1 cellular context compared by ENCODE assay signal in the genomic region with DNA sequence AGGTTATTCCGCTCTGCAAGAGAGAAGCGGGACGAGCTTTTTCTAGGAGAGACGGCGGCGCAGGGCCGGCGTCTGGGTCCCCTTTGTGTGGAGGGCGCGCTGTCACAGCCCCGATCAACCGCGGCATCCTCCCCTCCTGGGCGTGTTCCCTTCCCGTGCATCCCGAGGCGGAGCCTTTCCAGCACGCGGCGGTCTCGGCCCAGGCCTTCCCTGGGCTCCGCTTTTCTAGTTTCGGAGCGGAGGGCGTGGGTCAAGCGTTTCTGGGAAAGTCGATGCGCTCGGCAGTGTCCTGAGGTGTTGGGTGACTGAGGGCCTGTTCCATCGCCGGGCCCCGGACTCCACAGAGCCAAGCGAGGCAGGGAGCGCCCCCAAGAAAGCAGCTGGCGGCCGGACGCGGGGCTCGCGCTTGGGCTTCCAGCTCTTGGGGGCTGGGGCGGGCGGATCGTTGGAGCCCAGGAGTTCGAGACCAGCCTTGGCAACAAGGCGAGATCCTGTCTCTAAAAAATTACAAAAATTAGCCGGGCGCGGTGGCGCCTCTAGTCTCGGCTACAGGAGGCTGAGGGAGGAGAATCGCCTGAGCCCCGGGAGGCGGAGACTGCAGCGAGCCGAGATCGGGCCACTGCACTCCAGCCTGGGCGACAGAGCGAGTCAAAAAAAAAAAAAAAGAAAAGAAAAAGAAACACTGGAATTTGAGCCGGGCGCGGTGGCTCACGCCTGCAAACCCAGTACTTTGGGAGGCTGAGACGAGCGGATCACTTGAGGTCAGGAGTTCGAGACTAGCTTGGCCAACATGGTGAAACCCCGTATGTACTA.
TF ChIP-seq lines count a peak whose summit lies in the region.

No MANE protein-coding gene starts in this region.

TF ChIP-seq in HepG2, 621 proteins besides CTCF, POLR2A, EP300 and RAD21 (continued from another document and continues in another):
- TF ChIP-seq, protein P1, sequence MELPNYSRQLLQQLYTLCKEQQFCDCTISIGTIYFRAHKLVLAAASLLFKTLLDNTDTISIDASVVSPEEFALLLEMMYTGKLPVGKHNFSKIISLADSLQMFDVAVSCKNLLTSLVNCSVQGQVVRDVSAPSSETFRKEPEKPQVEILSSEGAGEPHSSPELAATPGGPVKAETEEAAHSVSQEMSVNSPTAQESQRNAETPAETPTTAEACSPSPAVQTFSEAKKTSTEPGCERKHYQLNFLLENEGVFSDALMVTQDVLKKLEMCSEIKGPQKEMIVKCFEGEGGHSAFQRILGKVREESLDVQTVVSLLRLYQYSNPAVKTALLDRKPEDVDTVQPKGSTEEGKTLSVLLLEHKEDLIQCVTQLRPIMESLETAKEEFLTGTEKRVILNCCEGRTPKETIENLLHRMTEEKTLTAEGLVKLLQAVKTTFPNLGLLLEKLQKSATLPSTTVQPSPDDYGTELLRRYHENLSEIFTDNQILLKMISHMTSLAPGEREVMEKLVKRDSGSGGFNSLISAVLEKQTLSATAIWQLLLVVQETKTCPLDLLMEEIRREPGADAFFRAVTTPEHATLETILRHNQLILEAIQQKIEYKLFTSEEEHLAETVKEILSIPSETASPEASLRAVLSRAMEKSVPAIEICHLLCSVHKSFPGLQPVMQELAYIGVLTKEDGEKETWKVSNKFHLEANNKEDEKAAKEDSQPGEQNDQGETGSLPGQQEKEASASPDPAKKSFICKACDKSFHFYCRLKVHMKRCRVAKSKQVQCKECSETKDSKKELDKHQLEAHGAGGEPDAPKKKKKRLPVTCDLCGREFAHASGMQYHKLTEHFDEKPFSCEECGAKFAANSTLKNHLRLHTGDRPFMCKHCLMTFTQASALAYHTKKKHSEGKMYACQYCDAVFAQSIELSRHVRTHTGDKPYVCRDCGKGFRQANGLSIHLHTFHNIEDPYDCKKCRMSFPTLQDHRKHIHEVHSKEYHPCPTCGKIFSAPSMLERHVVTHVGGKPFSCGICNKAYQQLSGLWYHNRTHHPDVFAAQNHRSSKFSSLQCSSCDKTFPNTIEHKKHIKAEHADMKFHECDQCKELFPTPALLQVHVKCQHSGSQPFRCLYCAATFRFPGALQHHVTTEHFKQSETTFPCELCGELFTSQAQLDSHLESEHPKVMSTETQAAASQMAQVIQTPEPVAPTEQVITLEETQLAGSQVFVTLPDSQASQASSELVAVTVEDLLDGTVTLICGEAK (IDR thresholded peaks at IDR 0.05), result no peak
- TF ChIP-seq, protein P1 (CRISPR knock-in tag; IDR thresholded peaks at IDR 0.05), result no peak
- no peak for TF ChIP-seq AHR (CRISPR knock-in tag; IDR thresholded peaks at IDR 0.05)
- 0 out of 2 replicates have a peak, but pooled peaks have one; percentile 25 for TF ChIP-seq ZNF800 (CRISPR knock-in tag; IDR thresholded peaks at IDR 0.05)
- no peak for TF ChIP-seq EZH2 (conservative IDR thresholded peaks at IDR 0.05; ENCODE audit: low read depth, low read length)
- TF ChIP-seq JUND (CRISPR knock-in tag; IDR thresholded peaks at IDR 0.05), result no peak
- peak; percentile 8; the same call in 1 of the 2 replicates for TF ChIP-seq TBX2 (CRISPR knock-in tag; IDR thresholded peaks at IDR 0.05; ENCODE audit: borderline replicate concordance)
- TF ChIP-seq GZF1 (CRISPR knock-in tag; IDR thresholded peaks at IDR 0.05), result no peak
- 0 out of 2 replicates have a peak, but pooled peaks have one; percentile 31 for TF ChIP-seq ZNF30 (CRISPR knock-in tag; IDR thresholded peaks at IDR 0.05)
- TF ChIP-seq TFE3 (CRISPR knock-in tag; IDR thresholded peaks at IDR 0.05), result no peak
- TF ChIP-seq PAX8 (CRISPR knock-in tag; IDR thresholded peaks at IDR 0.05; ENCODE audit: borderline replicate concordance), result no peak; the same call in 1 of the 2 replicates
- 0 out of 2 replicates have a peak, but pooled peaks have one; percentile 24 for TF ChIP-seq MTA3 (CRISPR knock-in tag; IDR thresholded peaks at IDR 0.05)
- no peak for TF ChIP-seq POLR2AphosphoS2 (IDR thresholded peaks at IDR 0.05; ENCODE audit: low read depth, low read length)
- TF ChIP-seq CCAR2 (optimal IDR thresholded peaks at IDR 0.05; ENCODE audit: low read depth, low read length), result no peak
- no peak for TF ChIP-seq ZNF547 (CRISPR knock-in tag; IDR thresholded peaks at IDR 0.05)
- no peak for TF ChIP-seq KMT2B (CRISPR knock-in tag; IDR thresholded peaks at IDR 0.05)
- no peak for TF ChIP-seq ZNF484 (CRISPR knock-in tag; IDR thresholded peaks at IDR 0.05; ENCODE audit: borderline replicate concordance, low read depth)
- 0 out of 2 replicates have a peak, but pooled peaks have one; percentile 86 for TF ChIP-seq ZSCAN30 (CRISPR knock-in tag; IDR thresholded peaks at IDR 0.05)
- TF ChIP-seq ZNF773 (CRISPR knock-in tag; IDR thresholded peaks at IDR 0.05; ENCODE audit: borderline replicate concordance), result no peak
- no peak for TF ChIP-seq SUZ12 (IDR thresholded peaks at IDR 0.05; ENCODE audit: low read depth, low read length)
- no peak for TF ChIP-seq RORA (CRISPR knock-in tag; IDR thresholded peaks at IDR 0.05)
- TF ChIP-seq ETV5 (CRISPR knock-in tag; IDR thresholded peaks at IDR 0.05; ENCODE audit: borderline replicate concordance), result no peak
- no peak for TF ChIP-seq TGIF2 (CRISPR knock-in tag; IDR thresholded peaks at IDR 0.05)
- no peak for TF ChIP-seq ELF3 (CRISPR knock-in tag; IDR thresholded peaks at IDR 0.05)
- peak; percentile 93 for TF ChIP-seq ZBTB38 (CRISPR knock-in tag; IDR thresholded peaks at IDR 0.05)
- no peak for TF ChIP-seq BORCS8-MEF2B (CRISPR knock-in tag; IDR thresholded peaks at IDR 0.05)
- TF ChIP-seq KLF13 (CRISPR knock-in tag; IDR thresholded peaks at IDR 0.05), result no peak
- no peak for TF ChIP-seq ZNF317 (CRISPR knock-in tag; IDR thresholded peaks at IDR 0.05)
- TF ChIP-seq, protein P2, sequence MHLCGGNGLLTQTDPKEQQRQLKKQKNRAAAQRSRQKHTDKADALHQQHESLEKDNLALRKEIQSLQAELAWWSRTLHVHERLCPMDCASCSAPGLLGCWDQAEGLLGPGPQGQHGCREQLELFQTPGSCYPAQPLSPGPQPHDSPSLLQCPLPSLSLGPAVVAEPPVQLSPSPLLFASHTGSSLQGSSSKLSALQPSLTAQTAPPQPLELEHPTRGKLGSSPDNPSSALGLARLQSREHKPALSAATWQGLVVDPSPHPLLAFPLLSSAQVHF (CRISPR knock-in tag; IDR thresholded peaks at IDR 0.05), result 0 out of 2 replicates have a peak, but pooled peaks have one; percentile 7
- TF ChIP-seq PREB (CRISPR knock-in tag; IDR thresholded peaks at IDR 0.05), result no peak
- no peak for TF ChIP-seq ZMYM2 (CRISPR knock-in tag; IDR thresholded peaks at IDR 0.05)
- TF ChIP-seq NONO (IDR thresholded peaks at IDR 0.05), result no peak
- no peak for TF ChIP-seq NONO (CRISPR knock-in tag; conservative IDR thresholded peaks at IDR 0.05)
- TF ChIP-seq IRX3 (CRISPR knock-in tag; IDR thresholded peaks at IDR 0.05; ENCODE audit: borderline replicate concordance, low read depth), result no peak
- peak; percentile 77 for TF ChIP-seq RBFOX2 (IDR thresholded peaks at IDR 0.05; ENCODE audit: low read depth, low read length)
- no peak for TF ChIP-seq CBFB (CRISPR knock-in tag; IDR thresholded peaks at IDR 0.05)
- TF ChIP-seq ZNF430 (CRISPR knock-in tag; IDR thresholded peaks at IDR 0.05), result no peak
- 0 out of 2 replicates have a peak, but pooled peaks have one; percentile 2 for TF ChIP-seq YEATS2 (CRISPR knock-in tag; IDR thresholded peaks at IDR 0.05; ENCODE audit: borderline replicate concordance)
- TF ChIP-seq FIP1L1 (IDR thresholded peaks at IDR 0.05; ENCODE audit: borderline replicate concordance, insufficient read depth, low read depth, low read length), result no peak
- TF ChIP-seq, protein P3, sequence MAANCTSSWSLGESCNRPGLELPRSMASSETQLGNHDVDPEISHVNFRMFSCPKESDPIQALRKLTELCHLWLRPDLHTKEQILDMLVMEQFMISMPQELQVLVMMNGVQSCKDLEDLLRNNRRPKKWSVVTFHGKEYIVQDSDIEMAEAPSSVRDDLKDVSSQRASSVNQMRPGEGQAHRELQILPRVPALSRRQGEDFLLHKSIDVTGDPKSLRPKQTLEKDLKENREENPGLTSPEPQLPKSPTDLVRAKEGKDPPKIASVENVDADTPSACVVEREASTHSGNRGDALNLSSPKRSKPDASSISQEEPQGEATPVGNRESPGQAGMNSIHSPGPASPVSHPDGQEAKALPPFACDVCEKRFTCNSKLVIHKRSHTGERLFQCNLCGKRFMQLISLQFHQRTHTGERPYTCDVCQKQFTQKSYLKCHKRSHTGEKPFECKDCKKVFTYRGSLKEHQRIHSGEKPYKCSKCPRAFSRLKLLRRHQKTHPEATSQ (CRISPR knock-in tag; IDR thresholded peaks at IDR 0.05; ENCODE audit: borderline replicate concordance), result 0 out of 2 replicates have a peak, but pooled peaks have one; percentile 47
- TF ChIP-seq ZNF33B (CRISPR knock-in tag; IDR thresholded peaks at IDR 0.05), result no peak
- no peak for TF ChIP-seq RAD51 (IDR thresholded peaks at IDR 0.05; ENCODE audit: borderline replicate concordance)
- TF ChIP-seq ZNF746 (CRISPR knock-in tag; IDR thresholded peaks at IDR 0.05), result no peak
- TF ChIP-seq, protein P4, sequence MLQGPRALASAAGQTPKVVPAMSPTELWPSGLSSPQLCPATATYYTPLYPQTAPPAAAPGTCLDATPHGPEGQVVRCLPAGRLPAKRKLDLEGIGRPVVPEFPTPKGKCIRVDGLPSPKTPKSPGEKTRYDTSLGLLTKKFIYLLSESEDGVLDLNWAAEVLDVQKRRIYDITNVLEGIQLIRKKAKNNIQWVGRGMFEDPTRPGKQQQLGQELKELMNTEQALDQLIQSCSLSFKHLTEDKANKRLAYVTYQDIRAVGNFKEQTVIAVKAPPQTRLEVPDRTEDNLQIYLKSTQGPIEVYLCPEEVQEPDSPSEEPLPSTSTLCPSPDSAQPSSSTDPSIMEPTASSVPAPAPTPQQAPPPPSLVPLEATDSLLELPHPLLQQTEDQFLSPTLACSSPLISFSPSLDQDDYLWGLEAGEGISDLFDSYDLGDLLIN (CRISPR knock-in tag; IDR thresholded peaks at IDR 0.05; ENCODE audit: borderline replicate concordance), result no peak
- TF ChIP-seq, protein P5, sequence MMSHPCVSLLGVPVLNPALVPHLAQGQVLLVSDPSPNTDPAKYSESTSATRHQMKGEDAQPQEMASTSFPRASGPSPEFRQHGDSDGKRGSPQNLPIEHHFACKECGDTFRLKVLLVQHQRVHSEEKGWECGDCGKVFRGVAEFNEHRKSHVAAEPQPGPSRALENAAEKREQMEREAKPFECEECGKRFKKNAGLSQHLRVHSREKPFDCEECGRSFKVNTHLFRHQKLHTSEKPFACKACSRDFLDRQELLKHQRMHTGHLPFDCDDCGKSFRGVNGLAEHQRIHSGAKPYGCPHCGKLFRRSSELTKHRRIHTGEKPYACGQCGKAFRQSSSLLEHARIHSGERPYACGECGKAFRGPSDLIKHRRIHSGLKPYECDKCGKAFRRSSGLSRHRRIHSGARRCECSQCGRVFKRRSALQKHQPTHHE (CRISPR knock-in tag; IDR thresholded peaks at IDR 0.05; ENCODE audit: borderline replicate concordance), result no peak
